8 cellular contexts compared by ENCODE assay signal in genomic region chr12:99130808-99131538, GRCh38.
A peak's percentile ranks its signal among the peaks of the same experiment; 100 is the strongest.
DNase-seq lines count a peak whose midpoint lies in the region; ATAC-seq and TF ChIP-seq lines count a peak whose summit lies in the region.

No MANE protein-coding gene starts in this region.

- H3K27me3 ChIP-seq in PC-3 (ENCODE audit: low read length), result no peaks in the 10 kb centered on the region
- no peaks in the 10 kb centered on the region for H3K27me3 ChIP-seq in neuron (ENCODE audit: insufficient read depth, low read length)

- no peaks in the 10 kb centered on the region for H3K9me2 ChIP-seq in PC-3 (replicated peaks; ENCODE audit: low read length)

- no peaks in the 10 kb centered on the region for H3F3A ChIP-seq in PC-3 (ENCODE audit: low read length, unreplicated experiment)

- TF ChIP-seq CTCF in PC-3 (conservative IDR thresholded peaks at IDR 0.05; ENCODE audit: low read depth, low read length), result no peak
- TF ChIP-seq CTCF in osteocyte (IDR thresholded peaks at IDR 0.05), result no peak

- POLR2A ChIA-PET in PC-3 (lab: Charles Lee; ENCODE audit: unreplicated experiment), result no interaction called here

- H3K4me3 Mint-ChIP-seq in osteocyte (ENCODE audit: unreplicated experiment), result no peak overlapping the region

- no peak overlapping the region for H3K9ac ChIP-seq in PC-3 (ENCODE audit: low read length)

- H3K27me3 Mint-ChIP-seq in osteocyte (ENCODE audit: unreplicated experiment), result no peaks in the 10 kb centered on the region

- no peaks in the 10 kb centered on the region for H4K20me1 ChIP-seq in PC-3 (ENCODE audit: low read length)

- H3K27ac Mint-ChIP-seq in osteocyte (ENCODE audit: unreplicated experiment), result no peak overlapping the region

- peak; percentile 95 for ATAC-seq in GM19035 (IDR thresholded peaks at IDR 0.05; ENCODE audit: unreplicated experiment)
- peak; percentile 96 for ATAC-seq in HG02970 (IDR thresholded peaks at IDR 0.05; ENCODE audit: low FRiP score, unreplicated experiment)
- ATAC-seq in PC-3, result no peak

- no peak overlapping the region for H3K27ac ChIP-seq in PC-3 (ENCODE audit: low read length)

- peak overlapping the region; percentile 24 for H3K4me2 ChIP-seq in PC-3 (ENCODE audit: low read length)

- DNase-seq in PC-3 (peak; percentile 12), anterior cingulate cortex (lab: John Stamatoyannopoulos, UW) (no peak), osteocyte (ENCODE audit: extremely low spot score, unreplicated experiment) (no peak), SHP77 (lab: John Stamatoyannopoulos, UW) (no peak)
- no peak for DNase-seq in activated CD4-positive, alpha-beta T cell treated with anti-CD3 and anti-CD28 coated beads, Interleukin-2, amount 50 U/mL, for 48 hours

- no peaks in the 10 kb centered on the region for H3K36me3 Mint-ChIP-seq in osteocyte (ENCODE audit: unreplicated experiment)

- no TSS peak for BruUV-seq in PC-3 (replicated peaks; lab: Mats Ljungman, UMichigan)

- H3K79me2 ChIP-seq in PC-3 (ENCODE audit: low read length), result no peaks in the 10 kb centered on the region

- H2AFZ ChIP-seq in PC-3 (ENCODE audit: low read length) (peak overlapping the region; percentile 14; the same call in 1 of the 2 replicates), neuron (ENCODE audit: low read depth, low read length) (peak overlapping the region; percentile 7)

- peak overlapping the region; percentile 13; the same call in 1 of the 2 replicates for H3K4me3 ChIP-seq in PC-3 (ENCODE audit: low read length)
- H3K4me3 ChIP-seq in neuron (ENCODE audit: low read length), result no peak overlapping the region

- H3K4me1 Mint-ChIP-seq in osteocyte (ENCODE audit: unreplicated experiment), result no peaks in the 10 kb centered on the region

- H3K4me1 ChIP-seq in PC-3 (ENCODE audit: insufficient read depth, low read length) (no peaks in the 10 kb centered on the region), neuron (ENCODE audit: insufficient read depth, low read length) (peaks cover 22% of the 10 kb centered on the region)

- intact Hi-C loops in PC-3 (cut with micrococcal nuclease), result no loop called here

- H3K9me3 ChIP-seq in PC-3 (ENCODE audit: low read length), result no peaks in the 10 kb centered on the region
- H3K9me3 ChIP-seq in neuron (ENCODE audit: low read length), result no peaks in the 10 kb centered on the region

- CTCF ChIA-PET in PC-3 (lab: Charles Lee), result no interaction called here

- no peaks in the 10 kb centered on the region for H3K36me3 ChIP-seq in PC-3 (ENCODE audit: low read depth, low read length)
- H3K36me3 ChIP-seq in neuron (ENCODE audit: insufficient read depth, low read length), result no peaks in the 10 kb centered on the region

- H3K9me3 Mint-ChIP-seq in osteocyte (ENCODE audit: unreplicated experiment), result no peaks in the 10 kb centered on the region
